In genomic region chrX:17769701-17770269, GRCh38 we compare ENCODE assay signal across 8 cellular contexts.
"Had no signal": no experiment of that assay in that cellular context is flagged by ENCODE, and none has a peak within 500 bp of the region (broad histone marks: within the 10 kb centered on the region; RNA-seq: fewer than 3 reads in every experiment).

No MANE protein-coding gene starts in this region.

- H3K4me3 Mint-ChIP-seq: natural killer cell had no signal

- ATAC-seq: heart right ventricle had no signal

- H3K36me3 Mint-ChIP-seq: natural killer cell had no signal

- H3K9me3 Mint-ChIP-seq: natural killer cell had no signal

- H3K27ac Mint-ChIP-seq: natural killer cell had no signal

- DNase-seq: activated CD8-positive, alpha-beta memory T cell treated with anti-CD3 and anti-CD28 coated beads, Interleukin-2, amount 50 U/mL, for 4 hours; adrenal gland; caudate nucleus; effector CD4-positive, alpha-beta T cell; heart right ventricle; natural killer cell had no signal

- H3K4me1 Mint-ChIP-seq: natural killer cell had no signal

- FAIRE-seq: frontal cortex, islet of Langerhans had no signal
